1 cellular context compared by ENCODE assay signal in genomic region chr7:45990276-45990675, GRCh38.
TF ChIP-seq lines count a peak whose summit lies in the region.

No MANE protein-coding gene starts in this region.

TF ChIP-seq in GM23338, 12 proteins besides CTCF, POLR2A, EP300 and RAD21 (continued from another document):
- TF ChIP-seq ZNF462 (CRISPR knock-in tag; IDR thresholded peaks at IDR 0.05) (no peak), EZH2 (IDR thresholded peaks at IDR 0.05; ENCODE audit: low read depth, unreplicated experiment) (no peak), ZNF331 (CRISPR knock-in tag; IDR thresholded peaks at IDR 0.05; ENCODE audit: low read depth) (no peak), CREB1 (CRISPR knock-in tag; IDR thresholded peaks at IDR 0.05; ENCODE audit: low read depth) (no peak), ZNF114 (CRISPR knock-in tag; IDR thresholded peaks at IDR 0.05) (no peak), STAT1 (IDR thresholded peaks at IDR 0.05; ENCODE audit: unreplicated experiment) (no peak), NANOG (IDR thresholded peaks at IDR 0.05; ENCODE audit: borderline replicate concordance) (no peak), POLR2AphosphoS5 (IDR thresholded peaks at IDR 0.05; ENCODE audit: low read depth) (no peak)
